In the genomic region with DNA sequence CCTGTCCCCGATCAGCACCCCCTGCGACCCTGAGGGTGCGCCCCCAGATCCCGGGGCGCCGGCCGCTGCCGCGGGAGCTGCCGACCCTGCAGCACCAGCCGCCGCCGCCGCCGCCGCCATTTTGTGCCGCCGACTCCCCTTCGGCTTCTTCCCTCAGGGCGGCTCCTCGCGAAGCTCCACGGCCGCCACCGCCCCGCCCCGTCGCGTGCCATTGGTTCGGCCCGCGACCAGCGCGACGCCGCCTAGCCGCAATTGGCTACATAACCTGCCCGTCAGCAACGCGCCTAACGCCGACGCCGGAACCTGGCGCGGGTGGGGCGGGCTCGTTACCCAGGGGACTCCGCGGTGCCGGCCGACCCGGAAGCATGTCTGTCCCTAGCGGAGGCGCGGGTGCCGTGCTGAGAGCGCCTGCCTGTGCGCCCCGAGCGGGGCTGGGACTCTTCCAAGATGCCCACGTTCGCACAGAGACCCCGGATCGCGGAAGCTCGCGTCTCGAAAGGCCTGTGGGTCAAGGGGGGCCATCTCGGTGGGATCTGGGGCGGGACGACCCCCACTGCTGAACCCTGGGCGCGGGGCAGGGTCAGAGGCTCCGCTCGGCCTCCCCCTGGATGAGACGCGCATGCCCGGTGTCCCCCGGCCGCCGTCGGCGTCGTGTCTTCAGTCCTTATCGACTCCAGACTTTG, we compare ENCODE assay signal across 8 cellular contexts. TPM values are rescaled to one million over a fixed set of nuclear protein-coding genes. Genes with fewer than 3 reads are reported as not detected.
DNase-seq lines count a peak whose midpoint lies in the region; ATAC-seq, FAIRE-seq and TF ChIP-seq lines count a peak whose summit lies in the region.

A gene (minus strand): TSS at position 149 of the 683 bp plus-strand sequence. CDS start 29 bp downstream, at position 120.

- peaks cover 24% of the 10 kb centered on the region for H3K36me3 ChIP-seq in BJ (ENCODE audit: control insufficient read depth, insufficient read depth, low read length)

- ATAC-seq in HG03457 (IDR thresholded peaks at IDR 0.05; ENCODE audit: unreplicated experiment): peak; percentile 90

- CTCF ChIA-PET in BJ (lab: Yijun Ruan, JAX): interaction anchor here (0.6 to 1.9 kb wide), 12 partner anchors 10 to 384 kb away, joined by 3 to 7 read pairs (median 3); a partner anchor contains a TSS

- POLR2A ChIA-PET in BJ (lab: Charles Lee): interaction anchor here (0.9 kb wide), 1 partner anchor 24 kb away, joined by 4 read pairs; a partner anchor contains a TSS

- FAIRE-seq in GM19239 (lab: Jason Lieb, UNC): peak; percentile 89

- H3K27me3 ChIP-seq in BJ (ENCODE audit: control insufficient read depth, insufficient read depth, low read length): no peaks in the 10 kb centered on the region
- no peaks in the 10 kb centered on the region for H3K27me3 ChIP-seq in layer of hippocampus (ENCODE audit: control insufficient read depth, insufficient read depth, low read length)

- peak within 1 kb of the TSS; percentile 79 for H3K27ac ChIP-seq in cingulate gyrus (ENCODE audit: low read depth, low read length)
- H3K27ac ChIP-seq in layer of hippocampus (ENCODE audit: low read depth, low read length): peak within 1 kb of the TSS; percentile 94

- peak within 1 kb of the TSS; percentile 94 for H3K4me3 ChIP-seq in BJ (ENCODE audit: low read depth, low read length)

- peak; percentile 67 for TF ChIP-seq CTCF in BJ (IDR thresholded peaks at IDR 0.05; ENCODE audit: insufficient read depth, low read depth, low read length)

- DNase-seq in BJ (ENCODE audit: low read depth) (peak; percentile 83), GM19239 (ENCODE audit: insufficient read length, low spot score) (peak; percentile 98), NCI-H524 (lab: John Stamatoyannopoulos, UW) (peak; percentile 90 to 95)
- peak; percentile 99 for DNase-seq in activated CD4-positive, alpha-beta T cell treated with anti-CD3 and anti-CD28 coated beads for 4 hours
- peak; percentile 99 for DNase-seq in stimulated activated CD4-positive, alpha-beta T cell treated with anti-CD3 and anti-CD28 coated beads, Interleukin-1b, Interleukin-23, amount 100 ng/mL, for 4 hours (ENCODE audit: low read depth in 2 of 2)

RNA-seq across cellular contexts. Expression of the gene that starts here (rescaled TPM):
- 142 and 175 TPM in 2 replicates for polyA plus RNA-seq in BJ (2011; rRNA removed)
- polyA minus RNA-seq in BJ (2011; rRNA and poly(A)+ RNA removed): 30.9 and 45.4 TPM in 2 replicates

Comparison
In these comparisons a context has a peak if more than half of its experiments do, and no peak if none do; other contexts are left out.
1. Peak in every context shown above with its lines: DNase-seq, ATAC-seq, H3K4me3 ChIP-seq and H3K27ac ChIP-seq.